ENCODE assay signal across 15 cellular contexts in the genomic region with DNA sequence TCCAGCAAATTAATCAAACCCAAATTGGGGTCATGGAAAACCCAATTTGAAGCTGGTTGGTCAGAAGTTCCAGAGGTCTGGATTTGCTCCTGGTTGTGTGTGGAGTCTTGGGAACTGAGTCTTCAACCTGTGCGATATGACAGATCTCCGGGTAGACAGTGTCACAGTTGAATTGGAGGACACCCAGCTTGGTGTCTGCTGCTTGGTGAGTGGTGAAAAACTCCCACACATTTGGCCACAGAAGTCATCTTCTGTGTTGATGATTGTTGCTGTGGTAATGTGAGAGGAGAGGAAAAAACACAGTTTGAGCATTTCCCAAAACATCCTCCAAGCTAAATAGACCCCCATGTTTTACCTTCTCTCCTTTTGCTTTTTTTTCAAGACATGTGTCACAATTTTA.
"Had no signal": no experiment of that assay in that cellular context is flagged by ENCODE, and none has a peak within 500 bp of the region (broad histone marks: within the 10 kb centered on the region; RNA-seq: fewer than 3 reads in every experiment).

No MANE protein-coding gene starts in this region.

- H3K27ac ChIP-seq: foreskin keratinocyte, hepatocyte, sigmoid colon, WERI-Rb-1 had no signal

- H3K36me3 ChIP-seq: sigmoid colon, WERI-Rb-1 had no signal

- H3K4me2 ChIP-seq: hepatocyte had no signal

- H3K4me1 ChIP-seq: sigmoid colon had no signal

- H3K79me2 ChIP-seq: hepatocyte had no signal

- ATAC-seq: foreskin keratinocyte; stimulated activated memory B cell treated with anti-CD40 and anti-IgM and Interleukin-4, amounts not matched to agents 10 μg/mL and 1 μg/mL and 100 μg/mL, for 72 hours had no signal

- DNase-seq: activated CD4-positive, alpha-beta memory T cell treated with anti-CD3 and anti-CD28 coated beads for 36 hours; activated naive CD8-positive, alpha-beta T cell treated with anti-CD3 and anti-CD28 coated beads for 36 hours; activated T-cell treated with anti-CD3 and anti-CD28 coated beads for 4 hours; amniotic stem cell; dermis blood vessel endothelial cell; effector memory CD4-positive, alpha-beta T cell; foreskin keratinocyte; left cardiac atrium; sigmoid colon; stimulated activated CD4-positive, alpha-beta T cell treated with anti-CD3 and anti-CD28 coated beads, Interleukin-4, amount 100 ng/mL, for 24 hours; T1000; WERI-Rb-1 had no signal

- H3K4me3 ChIP-seq: hepatocyte, lung, sigmoid colon had no signal

- H3K27me3 ChIP-seq: foreskin keratinocyte, hepatocyte, sigmoid colon had no signal

- H2AFZ ChIP-seq: hepatocyte had no signal

- H3K9me3 ChIP-seq: sigmoid colon had no signal
